Comparison of ENCODE assay signal across 38 cellular contexts in the genomic region with DNA sequence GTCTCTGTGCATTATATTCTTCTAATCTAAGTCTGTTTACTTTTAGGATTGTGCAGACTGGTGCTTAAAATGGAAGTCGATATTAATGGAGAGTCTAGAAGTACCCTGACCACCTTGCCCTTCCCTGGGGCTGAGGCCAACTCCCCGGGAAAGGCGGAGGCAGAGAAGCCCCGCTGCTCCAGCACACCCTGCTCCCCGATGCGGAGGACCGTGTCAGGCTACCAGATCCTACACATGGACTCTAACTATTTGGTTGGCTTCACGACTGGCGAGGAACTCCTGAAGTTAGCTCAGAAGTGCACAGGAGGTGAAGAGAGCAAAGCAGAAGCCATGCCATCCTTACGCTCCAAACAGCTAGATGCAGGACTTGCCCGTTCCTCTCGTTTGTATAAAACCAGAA.
"Had no signal": no experiment of that assay in that cellular context is flagged by ENCODE, and none has a peak within 500 bp of the region (broad histone marks: within the 10 kb centered on the region; RNA-seq: fewer than 3 reads in every experiment).

No MANE protein-coding gene starts in this region.

- H3K4me1 ChIP-seq: breast epithelium had no signal

- H3K9me3 ChIP-seq: adrenal gland, ascending aorta, body of pancreas, breast epithelium had no signal

- DNase-seq: activated effector memory CD4-positive, alpha-beta T cell treated with anti-CD3 and anti-CD28 coated beads, Interleukin-2, amount 50 U/mL, for 16 hours; activated effector memory CD4-positive, alpha-beta T cell treated with Interleukin-2 at 50 U/mL for 16 hours; activated gamma-delta T cell; activated gamma-delta T cell treated with Interleukin-2 at 50 U/mL for 16 hours; activated naive CD4-positive, alpha-beta T cell; activated naive CD4-positive, alpha-beta T cell treated with anti-CD3 and anti-CD28 coated beads for 36 hours; activated naive CD4-positive, alpha-beta T cell treated with anti-CD3 and anti-CD28 coated beads, Interleukin-2, amount 10 ng/mL, durations not matched to agents 7 days and 5 days; activated naive CD4-positive, alpha-beta T cell treated with anti-CD3 and anti-CD28 coated beads, Interleukin-2, amount 50 U/mL, for 16 hours; activated naive CD4-positive, alpha-beta T cell treated with Interleukin-2 at 50 U/mL for 16 hours; activated naive CD8-positive, alpha-beta T cell treated with anti-CD3 and anti-CD28 coated beads, Interleukin-2, amount 10 ng/mL, durations not matched to agents 7 days and 5 days; activated naive CD8-positive, alpha-beta T cell treated with anti-CD3 and anti-CD28 coated beads, Interleukin-2, amount 50 U/mL, for 24 hours; activated T-cell treated with anti-CD3 and anti-CD28 coated beads for 4 hours; activated T-cell treated with anti-CD3 and anti-CD28 coated beads, Interleukin-2, amount 50 U/mL, for 1 hour; activated T-cell treated with anti-CD3 and anti-CD28 coated beads, Interleukin-2, amount 50 U/mL, for 24 hours; activated T-cell treated with anti-CD3 and anti-CD28 coated beads, Interleukin-2, amount 50 U/mL, for 4 hours; activated T-cell treated with anti-CD3 and anti-CD28 coated beads, Interleukin-2, amount 50 U/mL, for 48 hours; activated T-cell treated with anti-CD3 and anti-CD28 coated beads, Interleukin-2, amount 50 U/mL, for 72 hours; adrenal gland; amniotic stem cell; amygdala; anterior cingulate cortex; aorta; body of pancreas; brain microvascular endothelial cell; caudate nucleus; central memory CD4-positive, alpha-beta T cell; cerebellar nuclear complex had no signal

- H3K36me3 ChIP-seq: breast epithelium had no signal

- H3K4me3 Mint-ChIP-seq: activated naive CD4-positive, alpha-beta T cell treated with anti-CD3 and anti-CD28 coated beads for 36 hours; activated naive CD4-positive, alpha-beta T cell treated with anti-CD3 and anti-CD28 coated beads, Interleukin-2, amount 10 ng/mL, durations not matched to agents 7 days and 5 days; activated naive CD4-positive, alpha-beta T cell treated with anti-CD3 and anti-CD28 coated beads, Interleukin-2, amount 50 U/mL, for 24 hours; activated naive CD8-positive, alpha-beta T cell; activated naive CD8-positive, alpha-beta T cell treated with anti-CD3 and anti-CD28 coated beads, Interleukin-2, amount 10 ng/mL, durations not matched to agents 7 days and 5 days; activated naive CD8-positive, alpha-beta T cell treated with anti-CD3 and anti-CD28 coated beads, Interleukin-2, amount 50 U/mL, for 24 hours; activated T-cell treated with anti-CD3 and anti-CD28 coated beads, Interleukin-2, amount 50 U/mL, for 24 hours; activated T-cell treated with anti-CD3 and anti-CD28 coated beads, Interleukin-2, amount 50 U/mL, for 4 hours; activated T-cell treated with anti-CD3 and anti-CD28 coated beads, Interleukin-2, amount 50 U/mL, for 72 hours; activated T-helper 1 cell treated with anti-CD3 and anti-CD28 coated beads, Interleukin-12 subunit alpha, Interleukin-12 subunit beta, Interleukin-2, Interleukin-4 antibody, amounts not matched to agents 30 ng/mL and 10 ng/mL and 1 ng/mL, durations not matched to agents 14 hours and 24 hours and 36 hours; activated T-helper 17 cell treated with anti-CD3 and anti-CD28 coated beads, Interleukin-2, amount 50 U/mL, for 72 hours; brain; central memory CD8-positive, alpha-beta T cell had no signal

- H3K27me3 Mint-ChIP-seq: activated naive CD4-positive, alpha-beta T cell treated with anti-CD3 and anti-CD28 coated beads, Interleukin-2, amount 10 ng/mL, durations not matched to agents 7 days and 5 days; activated naive CD4-positive, alpha-beta T cell treated with anti-CD3 and anti-CD28 coated beads, Interleukin-2, amount 50 U/mL, for 24 hours; activated naive CD8-positive, alpha-beta T cell; activated naive CD8-positive, alpha-beta T cell treated with anti-CD3 and anti-CD28 coated beads, Interleukin-2, amount 10 ng/mL, durations not matched to agents 7 days and 5 days; activated naive CD8-positive, alpha-beta T cell treated with anti-CD3 and anti-CD28 coated beads, Interleukin-2, amount 50 U/mL, for 24 hours; activated T-cell treated with anti-CD3 and anti-CD28 coated beads, Interleukin-2, amount 50 U/mL, for 24 hours; activated T-helper 17 cell treated with anti-CD3 and anti-CD28 coated beads, Interleukin-2, amount 50 U/mL, for 72 hours; brain; central memory CD8-positive, alpha-beta T cell had no signal

- H3K27ac Mint-ChIP-seq: activated naive CD4-positive, alpha-beta T cell treated with anti-CD3 and anti-CD28 coated beads for 36 hours; activated naive CD4-positive, alpha-beta T cell treated with anti-CD3 and anti-CD28 coated beads, Interleukin-2, amount 10 ng/mL, durations not matched to agents 7 days and 5 days; activated naive CD4-positive, alpha-beta T cell treated with anti-CD3 and anti-CD28 coated beads, Interleukin-2, amount 50 U/mL, for 24 hours; activated naive CD4-positive, alpha-beta T cell treated with anti-CD3 and anti-CD28 coated beads, Interleukin-2, amount 50 U/mL, for 72 hours; activated naive CD8-positive, alpha-beta T cell; activated naive CD8-positive, alpha-beta T cell treated with anti-CD3 and anti-CD28 coated beads, Interleukin-2, amount 10 ng/mL, durations not matched to agents 7 days and 5 days; activated naive CD8-positive, alpha-beta T cell treated with anti-CD3 and anti-CD28 coated beads, Interleukin-2, amount 50 U/mL, for 24 hours; activated T-cell treated with anti-CD3 and anti-CD28 coated beads, Interleukin-2, amount 50 U/mL, for 24 hours; activated T-cell treated with anti-CD3 and anti-CD28 coated beads, Interleukin-2, amount 50 U/mL, for 72 hours; activated T-helper 1 cell treated with anti-CD3 and anti-CD28 coated beads, Interleukin-12 subunit alpha, Interleukin-12 subunit beta, Interleukin-2, Interleukin-4 antibody, amounts not matched to agents 30 ng/mL and 10 ng/mL and 1 ng/mL, durations not matched to agents 14 hours and 24 hours and 36 hours; activated T-helper 17 cell treated with anti-CD3 and anti-CD28 coated beads, Interleukin-2, amount 50 U/mL, for 72 hours; activated T-helper 2 cell treated with anti-CD3 and anti-CD28 coated beads, Interferon-gamma antibody, Interleukin-2, Interleukin-4, amounts not matched to agents 10 μg/mL and 5 μg/mL and 100 μg/mL, durations not matched to agents 14 hours and 24 hours and 36 hours; brain had no signal

- H3K4me3 ChIP-seq: adrenal gland, ascending aorta, body of pancreas, breast epithelium, cardiac muscle cell had no signal

- H3K9me3 Mint-ChIP-seq: activated naive CD4-positive, alpha-beta T cell treated with anti-CD3 and anti-CD28 coated beads for 36 hours; activated naive CD4-positive, alpha-beta T cell treated with anti-CD3 and anti-CD28 coated beads, Interleukin-2, amount 10 ng/mL, durations not matched to agents 7 days and 5 days; activated naive CD4-positive, alpha-beta T cell treated with anti-CD3 and anti-CD28 coated beads, Interleukin-2, amount 50 U/mL, for 24 hours; activated naive CD4-positive, alpha-beta T cell treated with anti-CD3 and anti-CD28 coated beads, Interleukin-2, amount 50 U/mL, for 72 hours; activated naive CD8-positive, alpha-beta T cell treated with anti-CD3 and anti-CD28 coated beads, Interleukin-2, amount 10 ng/mL, durations not matched to agents 7 days and 5 days; activated naive CD8-positive, alpha-beta T cell treated with anti-CD3 and anti-CD28 coated beads, Interleukin-2, amount 50 U/mL, for 24 hours; activated T-cell treated with anti-CD3 and anti-CD28 coated beads, Interleukin-2, amount 50 U/mL, for 24 hours; activated T-cell treated with anti-CD3 and anti-CD28 coated beads, Interleukin-2, amount 50 U/mL, for 4 hours; activated T-cell treated with anti-CD3 and anti-CD28 coated beads, Interleukin-2, amount 50 U/mL, for 72 hours; activated T-helper 1 cell treated with anti-CD3 and anti-CD28 coated beads, Interleukin-12 subunit alpha, Interleukin-12 subunit beta, Interleukin-2, Interleukin-4 antibody, amounts not matched to agents 30 ng/mL and 10 ng/mL and 1 ng/mL, durations not matched to agents 14 hours and 24 hours and 36 hours; activated T-helper 17 cell treated with anti-CD3 and anti-CD28 coated beads, Interleukin-2, amount 50 U/mL, for 72 hours; activated T-helper 2 cell treated with anti-CD3 and anti-CD28 coated beads, Interferon-gamma antibody, Interleukin-2, Interleukin-4, amounts not matched to agents 10 μg/mL and 5 μg/mL and 100 μg/mL, durations not matched to agents 14 hours and 24 hours and 36 hours; brain; central memory CD8-positive, alpha-beta T cell had no signal

- H3K27me3 ChIP-seq: adrenal gland, ascending aorta, body of pancreas, brain microvascular endothelial cell, breast epithelium, cardiac muscle cell had no signal

- H3K27ac ChIP-seq: adrenal gland, ascending aorta, body of pancreas, brain microvascular endothelial cell, breast epithelium, cardiac muscle cell had no signal
